1 cellular context compared by ENCODE assay signal in the genomic region with DNA sequence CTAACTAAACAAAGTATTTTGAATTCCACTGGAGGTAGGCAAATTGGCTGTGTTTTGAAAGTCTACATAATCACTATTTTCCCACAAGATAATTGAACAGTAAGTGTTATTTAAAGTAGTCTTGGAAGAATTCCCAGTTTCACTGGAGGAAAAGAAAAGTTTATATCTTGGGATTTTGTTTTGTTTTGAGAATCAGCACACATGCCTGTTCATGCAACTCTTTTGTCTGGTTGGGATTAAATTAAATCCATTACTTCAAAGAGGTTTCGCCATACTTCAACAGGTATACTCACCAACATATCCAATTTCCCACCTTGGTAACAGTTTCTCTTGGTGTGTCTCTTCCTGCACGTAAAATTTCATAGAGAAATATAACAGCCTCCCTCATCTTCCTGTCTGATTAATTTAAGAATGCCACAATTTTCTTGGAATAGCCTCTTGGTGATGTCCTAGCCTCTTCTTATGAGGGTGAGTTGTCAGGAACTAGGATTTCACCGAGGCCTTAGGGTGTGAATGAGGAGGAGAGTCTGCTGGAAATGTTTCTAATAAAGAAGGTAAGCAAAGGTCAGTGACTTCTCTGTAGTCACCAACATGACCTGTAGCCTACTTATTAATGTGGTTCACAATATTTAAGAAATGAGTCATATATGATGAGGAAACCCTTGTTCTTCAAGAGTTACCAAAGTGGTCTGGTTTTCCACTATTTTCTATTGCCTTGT.
TF ChIP-seq lines count a peak whose summit lies in the region.

No MANE protein-coding gene starts in this region.

TF ChIP-seq in IMR-90, 13 proteins besides CTCF, POLR2A, EP300 and RAD21 (continued from another document):
- TF ChIP-seq FOS (IDR thresholded peaks at IDR 0.05; ENCODE audit: low read depth, low read length) (peak; percentile 68; the same call in 1 of the 2 replicates), RFX5 (IDR thresholded peaks at IDR 0.05; ENCODE audit: low read depth, low read length) (no peak), BHLHE40 (IDR thresholded peaks at IDR 0.05; ENCODE audit: low read depth, low read length) (peak; percentile 35; the same call in 1 of the 2 replicates), CEBPB (IDR thresholded peaks at IDR 0.05; ENCODE audit: low read depth, low read length) (peak; percentile 76), MXI1 (IDR thresholded peaks at IDR 0.05; ENCODE audit: borderline replicate concordance, low read depth, low read length) (no peak)
- TF ChIP-seq, protein P1, sequence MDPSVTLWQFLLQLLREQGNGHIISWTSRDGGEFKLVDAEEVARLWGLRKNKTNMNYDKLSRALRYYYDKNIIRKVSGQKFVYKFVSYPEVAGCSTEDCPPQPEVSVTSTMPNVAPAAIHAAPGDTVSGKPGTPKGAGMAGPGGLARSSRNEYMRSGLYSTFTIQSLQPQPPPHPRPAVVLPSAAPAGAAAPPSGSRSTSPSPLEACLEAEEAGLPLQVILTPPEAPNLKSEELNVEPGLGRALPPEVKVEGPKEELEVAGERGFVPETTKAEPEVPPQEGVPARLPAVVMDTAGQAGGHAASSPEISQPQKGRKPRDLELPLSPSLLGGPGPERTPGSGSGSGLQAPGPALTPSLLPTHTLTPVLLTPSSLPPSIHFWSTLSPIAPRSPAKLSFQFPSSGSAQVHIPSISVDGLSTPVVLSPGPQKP (IDR thresholded peaks at IDR 0.05; ENCODE audit: borderline replicate concordance, low read depth, low read length), result no peak
